In the genomic region with DNA sequence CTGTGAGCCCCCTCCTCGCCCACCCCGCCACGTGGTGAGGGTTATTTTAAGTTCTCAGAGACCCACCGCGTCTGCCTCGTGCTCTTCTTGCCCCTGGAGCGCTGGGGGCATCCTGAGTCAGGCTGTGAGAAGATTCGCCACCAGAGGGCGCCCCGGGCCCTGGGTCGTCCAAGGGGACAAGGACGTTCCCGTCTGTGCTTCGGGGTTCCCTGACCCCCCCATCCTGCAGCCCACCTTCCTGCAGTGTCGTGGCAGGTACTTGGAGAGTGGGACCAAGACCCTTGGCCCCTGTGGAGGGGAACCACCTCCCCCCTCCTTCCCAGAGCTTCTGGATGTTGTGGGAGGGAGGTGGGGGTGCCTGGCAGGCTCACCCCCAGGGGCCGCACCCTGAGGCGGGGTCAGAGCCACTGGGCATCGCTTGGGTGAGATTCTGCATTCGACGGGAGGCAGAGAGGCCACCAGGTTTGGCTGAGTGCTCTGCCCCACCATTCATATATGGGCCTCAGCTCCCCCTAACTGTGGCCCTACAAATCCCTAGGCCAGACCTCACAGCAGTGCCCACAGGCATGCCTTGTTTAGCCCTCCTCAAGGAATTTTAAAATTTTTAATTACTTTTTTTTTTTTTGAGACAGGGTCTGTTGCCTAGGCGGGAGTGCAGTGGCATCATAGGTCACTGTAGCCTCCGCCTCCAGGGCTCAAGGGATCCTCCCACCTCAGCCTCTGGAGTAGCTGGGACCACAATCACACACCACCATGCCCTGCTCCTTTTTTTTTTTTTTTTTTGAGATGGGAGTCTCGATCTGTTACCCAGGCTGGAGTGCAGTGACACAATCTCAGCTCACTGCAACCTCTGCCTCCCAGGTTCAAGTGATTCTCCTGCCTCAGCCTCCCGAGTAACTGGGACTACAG, we compare ENCODE assay signal across 8 cellular contexts. TPM values are rescaled to one million over a fixed set of nuclear protein-coding genes. Genes with fewer than 3 reads are reported as not detected.
DNase-seq lines count a peak whose midpoint lies in the region; ATAC-seq and TF ChIP-seq lines count a peak whose summit lies in the region.

No MANE protein-coding gene starts in this region.

- 24 to 31% methylated on average over 21 to 24 of the region's 24 CpGs for WGBS in lower leg skin, 2 donors

- peaks cover 26% of the 10 kb centered on the region for H3K36me3 Mint-ChIP-seq in activated CD4-positive, alpha-beta T cell treated with anti-CD3 and anti-CD28 coated beads for 36 hours (ENCODE audit: low read depth)

- no peak overlapping the region for H3K27ac Mint-ChIP-seq in activated CD4-positive, alpha-beta T cell treated with anti-CD3 and anti-CD28 coated beads for 36 hours

- H3K4me3 ChIP-seq in AG04450 (ENCODE audit: low read depth, low read length) (no peak overlapping the region), lower leg skin (ENCODE audit: low read depth, poor library complexity, severe bottlenecking) (no peak overlapping the region)

- ATAC-seq in GM18498 (IDR thresholded peaks at IDR 0.05; ENCODE audit: unreplicated experiment) (peak; percentile 50), GM19328 (IDR thresholded peaks at IDR 0.05; ENCODE audit: unreplicated experiment) (no peak)
- peak; percentile 72 for ATAC-seq in activated CD4-positive, alpha-beta T cell treated with anti-CD3 and anti-CD28 coated beads for 36 hours

- H3K27ac ChIP-seq in AG04450 (ENCODE audit: low read depth, low read length), result no peak overlapping the region

- CTCF ChIA-PET in AG04450 (lab: Charles Lee), result interaction anchor here (0.5 to 2.3 kb wide), 14 partner anchors 9 to 224 kb away, joined by 3 to 20 read pairs (median 3); partner anchors contain the start of gene RHOF
- CTCF ChIA-PET in activated CD4-positive, alpha-beta T cell treated with anti-CD3 and anti-CD28 coated beads for 36 hours (lab: Charles Lee), result interaction anchor here (0.7 to 15.9 kb wide), 9 partner anchors 8 to 63 kb away, joined by 3 to 343 read pairs (median 4); partner anchors contain the start of genes RHOF and TMEM120B

- intact Hi-C loops in activated CD4-positive, alpha-beta T cell treated with anti-CD3 and anti-CD28 coated beads for 36 hours (cut with DNase I, micrococcal nuclease), result loop anchor here (1.0 to 5.0 kb wide), 4 partner anchors 18 to 112 kb away; partner anchors contain the start of gene PSMD9 (in 1 of the 2)
- intact Hi-C loops in lower leg skin (cut with DNase I; ENCODE audit: low total_unique reads), result no loop called here

- H3K4me1 Mint-ChIP-seq in activated CD4-positive, alpha-beta T cell treated with anti-CD3 and anti-CD28 coated beads for 36 hours, result peaks cover 28% of the 10 kb centered on the region

- no peaks in the 10 kb centered on the region for H3K27me3 Mint-ChIP-seq in activated CD4-positive, alpha-beta T cell treated with anti-CD3 and anti-CD28 coated beads for 36 hours

- DNase-seq in AG04450 (ENCODE audit: low read depth, low spot score), result no peak
- DNase-seq in NCI-H128 (lab: John Stamatoyannopoulos, UW; ENCODE audit: unreplicated experiment), result peak; percentile 36
- DNase-seq in activated CD4-positive, alpha-beta T cell treated with anti-CD3 and anti-CD28 coated beads for 36 hours, result peak; percentile 95
- DNase-seq in central memory CD4-positive, alpha-beta T cell, result peak; percentile 79
- DNase-seq in lower leg skin (ENCODE audit: low spot score in 2 of 2), result peak; percentile 72 to 97
- DNase-seq in stimulated activated CD8-positive, alpha-beta memory T cell treated with anti-CD3 and anti-CD28 coated beads, Interleukin-15, amount 100 ng/mL, for 1 hour (ENCODE audit: low read depth), result peak; percentile 91

- no peak overlapping the region for H3K4me3 Mint-ChIP-seq in activated CD4-positive, alpha-beta T cell treated with anti-CD3 and anti-CD28 coated beads for 36 hours

- POLR2A ChIA-PET in AG04450 (lab: Yijun Ruan, JAX), result interaction anchor here (0.6 kb wide), 1 partner anchor 11 kb away, joined by 4 read pairs; no protein-coding TSS in a partner anchor
- POLR2A ChIA-PET in activated CD4-positive, alpha-beta T cell treated with anti-CD3 and anti-CD28 coated beads for 36 hours (lab: Charles Lee), result interaction anchor here (0.7 kb wide), 2 partner anchors 86 to 105 kb away, joined by 6 read pairs; no protein-coding TSS in a partner anchor

- TF ChIP-seq POLR2A in lower leg skin (IDR thresholded peaks at IDR 0.05), result no peak

- TF ChIP-seq CTCF in AG04450 (IDR thresholded peaks at IDR 0.05; ENCODE audit: low read depth, low read length), result peak; percentile 80
- TF ChIP-seq CTCF in lower leg skin (IDR thresholded peaks at IDR 0.05), result peak in 1 of 3 donors; percentile 73

- no peaks in the 10 kb centered on the region; the same call in 1 of the 2 replicates for H3K9me3 ChIP-seq in AG04450 (ENCODE audit: control insufficient read depth, insufficient read depth, low read length)

- H3K27me3 ChIP-seq in AG04450 (ENCODE audit: control insufficient read depth, insufficient read depth, low read length), result no peaks in the 10 kb centered on the region

- no peaks in the 10 kb centered on the region for H3K9me3 Mint-ChIP-seq in activated CD4-positive, alpha-beta T cell treated with anti-CD3 and anti-CD28 coated beads for 36 hours (ENCODE audit: low read depth)

RNA-seq across cellular contexts. Expression of gene RHOF, which starts 17.0 kb away (rescaled TPM):
- polyA plus RNA-seq in AG04450 (2011; rRNA removed), result 5.3 TPM in 2 replicates
- 10.3 and 14.6 TPM in 2 replicates for polyA minus RNA-seq in AG04450 (2011; rRNA and poly(A)+ RNA removed)
- 100 to 1,000 TPM in 1 of 2 experiments, 10 to 100 TPM in 1; 100.0 to 105 TPM for total RNA-seq in activated CD4-positive, alpha-beta T cell treated with anti-CD3 and anti-CD28 coated beads for 36 hours
- 10 to 100 TPM in 2 of 4 donors, 1 to 10 TPM in 2; 5.4 to 24.1 (median 9.9) TPM for total RNA-seq in lower leg skin

RNA-seq across cellular contexts. Expression of gene SETD1B, which starts 27.4 kb away (rescaled TPM):
- polyA plus RNA-seq in AG04450 (2011; rRNA removed), result 1.1 and 1.6 TPM in 2 replicates
- polyA minus RNA-seq in AG04450 (2011; rRNA and poly(A)+ RNA removed), result 3.4 and 3.5 TPM in 2 replicates
- total RNA-seq in activated CD4-positive, alpha-beta T cell treated with anti-CD3 and anti-CD28 coated beads for 36 hours, result 10 to 100 TPM; 13.7 to 14.0 TPM
- 10 to 100 TPM; 10.1 to 15.0 (median 11.6) TPM for total RNA-seq in lower leg skin

Comparison
In these comparisons a context has a peak if more than half of its experiments do, and no peak if none do; other contexts are left out.
1. RNA of gene RHOF, which starts 17.0 kb away (total RNA-seq): 100.0 to 105 TPM in activated CD4-positive, alpha-beta T cell treated with anti-CD3 and anti-CD28 coated beads for 36 hours; 5.4 to 24.1 TPM in lower leg skin; every median in the first group is over 4 times any median in the second.